ENCODE assay signal across 8 cellular contexts in genomic region chr7:131554880-131555516, GRCh38. TPM values are rescaled to one million over a fixed set of nuclear protein-coding genes. Genes with fewer than 3 reads are reported as not detected.
DNase-seq lines count a peak whose midpoint lies in the region; ATAC-seq and TF ChIP-seq lines count a peak whose summit lies in the region.

No MANE protein-coding gene starts in this region.

- H3K4me2 ChIP-seq in smooth muscle cell = peak overlapping the region; percentile 94

- no peak overlapping the region for H3K27ac ChIP-seq in Panc1 (ENCODE audit: low read length)
- no peak overlapping the region for H3K27ac ChIP-seq in iPS DF 6.9 (ENCODE audit: low read length)
- H3K27ac ChIP-seq in smooth muscle cell (ENCODE audit: low read depth) = no peak overlapping the region

- DNase-seq in NCI-H1105 treated with DMSO at 0.1 percent for 48 hours (lab: John Stamatoyannopoulos, UW) (peak; percentile 8), NCI-H1105 (lab: John Stamatoyannopoulos, UW) (no peak), Panc1 (ENCODE audit: low read depth, low spot score) (no peak), iPS DF 6.9 (ENCODE audit: low read depth, low spot score) (no peak), smooth muscle cell (lab: John Stamatoyannopoulos, UW; ENCODE audit: unreplicated experiment) (no peak), occipital lobe (lab: John Stamatoyannopoulos, UW) (no peak)

- H3K4me3 ChIP-seq in Panc1 (ENCODE audit: low read depth in 2 of 2, low read length in 2 of 2) = peak overlapping the region; percentile 53 to 56; a peak in 3 of 4 replicates
- H3K4me3 ChIP-seq in iPS DF 6.9 (ENCODE audit: low read length) = peak overlapping the region; percentile 100
- peak overlapping the region; percentile 58 for H3K4me3 ChIP-seq in smooth muscle cell

- CTCF ChIA-PET in Panc1 (lab: Charles Lee) = no interaction called here

- no peaks in the 10 kb centered on the region for H3K79me2 ChIP-seq in smooth muscle cell (ENCODE audit: low read depth)

- H3K4me1 ChIP-seq in Panc1 (ENCODE audit: control insufficient read depth, insufficient read depth, low read length) = peaks cover 11% of the 10 kb centered on the region
- H3K4me1 ChIP-seq in iPS DF 6.9 (ENCODE audit: control insufficient read depth, insufficient read depth, low read length) = peaks cover 12% of the 10 kb centered on the region
- H3K4me1 ChIP-seq in smooth muscle cell (ENCODE audit: low read depth) = peaks cover 25% of the 10 kb centered on the region

- H3K27me3 ChIP-seq in Panc1 (ENCODE audit: control insufficient read depth, insufficient read depth, low read length) = peaks cover 20% of the 10 kb centered on the region
- H3K27me3 ChIP-seq in iPS DF 6.9 (ENCODE audit: control insufficient read depth, insufficient read depth, low read length) = no peaks in the 10 kb centered on the region
- H3K27me3 ChIP-seq in smooth muscle cell (ENCODE audit: low read depth) = peaks cover 37% of the 10 kb centered on the region

- no peak overlapping the region for H3K9ac ChIP-seq in smooth muscle cell (ENCODE audit: low read depth)

- no peak overlapping the region for H2AFZ ChIP-seq in smooth muscle cell (ENCODE audit: low read depth)

- no peaks in the 10 kb centered on the region for H4K20me1 ChIP-seq in smooth muscle cell (ENCODE audit: low read depth)

- peaks cover 8% of the 10 kb centered on the region for H3F3A ChIP-seq in smooth muscle cell (ENCODE audit: low read depth)

- no peak for ATAC-seq in Panc1
- ATAC-seq in HG03460 (IDR thresholded peaks at IDR 0.05; ENCODE audit: unreplicated experiment) = no peak
- ATAC-seq in GM18909 (IDR thresholded peaks at IDR 0.05; ENCODE audit: poor library complexity, unreplicated experiment) = no peak

- POLR2A ChIA-PET in Panc1 (lab: Charles Lee) = no interaction called here

- TF ChIP-seq CTCF in Panc1 (IDR thresholded peaks at IDR 0.05) (no peak), smooth muscle cell (IDR thresholded peaks at IDR 0.05; ENCODE audit: borderline replicate concordance, insufficient read depth, poor library complexity, severe bottlenecking) (no peak)

- no CpG with 5 or more reads among the region's 12 CpGs for WGBS in iPS DF 6.9 (ENCODE audit: insufficient coverage, insufficient read length)
- WGBS in smooth muscle cell (ENCODE audit: low lambda C conversion rate) = 20% methylated on average over 12 of the region's 12 CpGs

- intact Hi-C loops in Panc1 (cut with micrococcal nuclease; ENCODE audit: unreplicated experiment) = no loop called here

- in situ Hi-C loops in Panc1 (cut with HindIII; ENCODE audit: low pct_unique_long_range_greater_than_20kb, low sequenced_read_pairs) = no loop called here

- H3K9me3 ChIP-seq in Panc1 (ENCODE audit: control insufficient read depth, insufficient read depth, low read depth, low read length) (no peaks in the 10 kb centered on the region), iPS DF 6.9 (ENCODE audit: control insufficient read depth, insufficient read depth, low read length) (no peaks in the 10 kb centered on the region), smooth muscle cell (replicated peaks; ENCODE audit: low read depth) (no peaks in the 10 kb centered on the region)

- no TSS peak for BruUV-seq in Panc1 (replicated peaks; lab: Mats Ljungman, UMichigan)

- H3K36me3 ChIP-seq in Panc1 (ENCODE audit: control insufficient read depth, insufficient read depth, low read length) (no peaks in the 10 kb centered on the region; the same call in 1 of the 2 replicates), iPS DF 6.9 (ENCODE audit: control insufficient read depth, insufficient read depth, low read length) (peaks cover 32% of the 10 kb centered on the region), smooth muscle cell (ENCODE audit: low read depth) (no peaks in the 10 kb centered on the region)

RNA-seq across cellular contexts. Expression of gene PODXL, which starts 1.4 kb away (rescaled TPM):
- total RNA-seq in Panc1 (2021; ENCODE audit: unreplicated experiment) (32.3 TPM), smooth muscle cell (7.3 and 10.8 TPM in 2 replicates), occipital lobe (11.1 TPM)
- 34.7 TPM for polyA plus RNA-seq in Panc1 (2012; ENCODE audit: insufficient read length)
- polyA plus RNA-seq in smooth muscle cell = 2.1 and 11.1 TPM in 2 replicates
